Comparison of ENCODE assay signal across 15 cellular contexts in genomic region chr21:38944903-38945302, GRCh38.
A peak's percentile ranks its signal among the peaks of the same experiment; 100 is the strongest.
DNase-seq lines count a peak whose midpoint lies in the region; ATAC-seq, FAIRE-seq and TF ChIP-seq lines count a peak whose summit lies in the region.
"Had no signal": no experiment of that assay in that cellular context is flagged by ENCODE, and none has a peak within 500 bp of the region (broad histone marks: within the 10 kb centered on the region; RNA-seq: fewer than 3 reads in every experiment).

No MANE protein-coding gene starts in this region.

- H3K4me3 Mint-ChIP-seq in astrocyte (ENCODE audit: unreplicated experiment) = no peak overlapping the region
- no peak overlapping the region for H3K4me3 Mint-ChIP-seq in osteocyte (ENCODE audit: unreplicated experiment)
- H3K4me3 Mint-ChIP-seq: CD8-positive, alpha-beta memory T cell had no signal

- no peaks in the 10 kb centered on the region for H3K79me2 ChIP-seq in astrocyte (ENCODE audit: insufficient read depth, low read length)

- CTCF ChIA-PET in HEK293T (lab: Yijun Ruan, JAX) = no interaction called here

- POLR2A ChIA-PET in HEK293T (lab: Yijun Ruan, JAX) = no interaction called here

- no peaks in the 10 kb centered on the region for H3K9me3 ChIP-seq in astrocyte (ENCODE audit: insufficient read depth, low read depth, low read length)
- no peaks in the 10 kb centered on the region; the same call in 1 of the 2 replicates for H3K9me3 ChIP-seq in iPS-20b (ENCODE audit: insufficient read depth, low read depth, low read length)

- H3K4me2 ChIP-seq in astrocyte (ENCODE audit: low read length) = peak overlapping the region; percentile 51
- H3K4me2 ChIP-seq: BLaER1 had no signal

- no peaks in the 10 kb centered on the region for H4K20me1 ChIP-seq in astrocyte (ENCODE audit: insufficient read depth, low read length)
- H4K20me1 ChIP-seq: BLaER1 had no signal

- no peaks in the 10 kb centered on the region for H3K4me1 Mint-ChIP-seq in astrocyte (ENCODE audit: low read depth, unreplicated experiment)
- peaks cover 43% of the 10 kb centered on the region for H3K4me1 Mint-ChIP-seq in osteocyte (ENCODE audit: unreplicated experiment)
- H3K4me1 Mint-ChIP-seq: CD8-positive, alpha-beta memory T cell had no signal

- H3K4me1 ChIP-seq in astrocyte (ENCODE audit: insufficient read depth, low read length) (peaks cover 7% of the 10 kb centered on the region), iPS-20b (ENCODE audit: insufficient read depth, low read length) (peaks cover 13% of the 10 kb centered on the region; the same call in 1 of the 2 replicates)
- H3K4me1 ChIP-seq: BLaER1 had no signal

- DNase-seq in HEK293T (ENCODE audit: extremely low spot score) = peak; percentile 35
- DNase-seq in astrocyte (ENCODE audit: low read depth) = no peak
- DNase-seq in osteocyte (ENCODE audit: extremely low spot score, unreplicated experiment) = no peak
- DNase-seq in NCI-H1436 (lab: John Stamatoyannopoulos, UW) = no peak
- no peak for DNase-seq in GM13976 (ENCODE audit: low spot score)
- DNase-seq: CD8-positive, alpha-beta memory T cell; DND-41; KG1; NCI-H1092; NCI-H1694 treated with DMSO at 0.1 percent for 48 hours; PC-3 had no signal

- FAIRE-seq in astrocyte (lab: Jason Lieb, UNC) = no peak
- FAIRE-seq: HTR-8/SVneo had no signal

- H3K27me3 Mint-ChIP-seq in astrocyte (ENCODE audit: low read depth, unreplicated experiment) (peaks cover 18% of the 10 kb centered on the region), osteocyte (ENCODE audit: unreplicated experiment) (peaks cover 3% of the 10 kb centered on the region)

- no peak overlapping the region for H2AFZ ChIP-seq in astrocyte (ENCODE audit: low read depth, low read length)

- TF ChIP-seq CTCF in astrocyte (IDR thresholded peaks at IDR 0.05; ENCODE audit: insufficient read depth, low read depth, low read length) = no peak
- TF ChIP-seq CTCF in osteocyte (IDR thresholded peaks at IDR 0.05) = peak; percentile 14
- no peak for TF ChIP-seq CTCF in GM13976 (IDR thresholded peaks at IDR 0.05; ENCODE audit: borderline replicate concordance, control extremely low read depth, extremely low read depth, insufficient read depth, missing control alignments)

- H3K36me3 Mint-ChIP-seq in astrocyte (ENCODE audit: low read depth, unreplicated experiment) = no peaks in the 10 kb centered on the region
- H3K36me3 Mint-ChIP-seq in osteocyte (ENCODE audit: unreplicated experiment) = no peaks in the 10 kb centered on the region

- H3K9me3 Mint-ChIP-seq in astrocyte (ENCODE audit: unreplicated experiment) (peaks cover 4% of the 10 kb centered on the region), osteocyte (ENCODE audit: unreplicated experiment) (no peaks in the 10 kb centered on the region)
- H3K9me3 Mint-ChIP-seq: CD8-positive, alpha-beta memory T cell had no signal

- H3K4me3 ChIP-seq in astrocyte (ENCODE audit: insufficient read depth, low read depth, low read length) (no peak overlapping the region), iPS-20b (ENCODE audit: low read length) (peak overlapping the region; percentile 38; the same call in 1 of the 2 replicates)
- H3K4me3 ChIP-seq: BLaER1 had no signal

- in situ Hi-C loops in GM13976 (cut with MboI; ENCODE audit: low sequenced_read_pairs, unreplicated experiment) = no loop called here

- H3K36me3 ChIP-seq in astrocyte (ENCODE audit: insufficient read depth, low read length) (no peaks in the 10 kb centered on the region), iPS-20b (ENCODE audit: insufficient read depth, low read depth, low read length) (no peaks in the 10 kb centered on the region)
- H3K36me3 ChIP-seq: BLaER1 had no signal

- peaks cover 7% of the 10 kb centered on the region for H3K27me3 ChIP-seq in astrocyte (ENCODE audit: insufficient read depth, low read length)
- peaks cover 24% of the 10 kb centered on the region for H3K27me3 ChIP-seq in iPS-20b (ENCODE audit: insufficient read depth, low read length)
- H3K27me3 ChIP-seq: BLaER1 had no signal

- ATAC-seq in GM21423 (IDR thresholded peaks at IDR 0.05; ENCODE audit: unreplicated experiment) = no peak
- ATAC-seq: PC-3 had no signal

- H3K27ac ChIP-seq in astrocyte (ENCODE audit: low read depth, low read length) (no peak overlapping the region), iPS-20b (ENCODE audit: low read length) (no peak overlapping the region)
- H3K27ac ChIP-seq: BLaER1 had no signal

- no peak overlapping the region for H3K9ac ChIP-seq in astrocyte (ENCODE audit: low read length)
- H3K9ac ChIP-seq in iPS-20b (ENCODE audit: low read depth, low read length) = no peak overlapping the region; the same call in 1 of the 2 replicates
- H3K9ac ChIP-seq: BLaER1 had no signal

- H3K27ac Mint-ChIP-seq in astrocyte (ENCODE audit: unreplicated experiment) (no peak overlapping the region), osteocyte (ENCODE audit: unreplicated experiment) (peak overlapping the region; percentile 89)
- H3K27ac Mint-ChIP-seq: CD8-positive, alpha-beta memory T cell had no signal

TF ChIP-seq in HEK293T, 16 proteins besides CTCF, POLR2A, EP300 and RAD21:
- TF ChIP-seq LEF1 (IDR thresholded peaks at IDR 0.05; ENCODE audit: borderline replicate concordance) = no peak
- TF ChIP-seq HDGF (IDR thresholded peaks at IDR 0.05; ENCODE audit: borderline replicate concordance) = no peak
- TF ChIP-seq ZNF384 (IDR thresholded peaks at IDR 0.05) = no peak
- no peak for TF ChIP-seq CTBP1 (IDR thresholded peaks at IDR 0.05; ENCODE audit: borderline replicate concordance)
- no peak for TF ChIP-seq FOXA1 (IDR thresholded peaks at IDR 0.05)
- TF ChIP-seq SUZ12 (IDR thresholded peaks at IDR 0.05) = no peak
- no peak for TF ChIP-seq SP1 (IDR thresholded peaks at IDR 0.05)
- no peak for TF ChIP-seq BHLHE40 (IDR thresholded peaks at IDR 0.05; ENCODE audit: borderline replicate concordance)
- TF ChIP-seq TARDBP (IDR thresholded peaks at IDR 0.05) = no peak
